In genomic region chr19:44748426-44749254, GRCh38 we compare ENCODE assay signal across 8 cellular contexts. TPM values are rescaled to one million over a fixed set of nuclear protein-coding genes. Genes with fewer than 3 reads are reported as not detected.
DNase-seq lines count a peak whose midpoint lies in the region; TF ChIP-seq lines count a peak whose summit lies in the region.

Gene BCL3 (plus strand): TSS chr19:44748708. CDS start chr19:44748791, 83 bp downstream.

- no peak for TF ChIP-seq CTCF in mesothelial cell of epicardium (IDR thresholded peaks at IDR 0.05; ENCODE audit: unreplicated experiment)

- no peaks in the 10 kb centered on the region for H3K79me2 ChIP-seq in Karpas-422 (ENCODE audit: low read length)

- H3K36me3 ChIP-seq in Karpas-422 (ENCODE audit: insufficient read depth, low read length), result no peaks in the 10 kb centered on the region
- H3K36me3 ChIP-seq in effector memory CD4-positive, alpha-beta T cell (ENCODE audit: control insufficient read depth, insufficient read depth, low read length), result peaks cover 5% of the 10 kb centered on the region

- H3K4me2 ChIP-seq in Karpas-422 (ENCODE audit: low read depth, low read length, poor library complexity, severe bottlenecking), result peak within 1 kb of the TSS; percentile 59

- H3K9me2 ChIP-seq in Karpas-422 (replicated peaks; ENCODE audit: insufficient read depth, low read length), result no peaks in the 10 kb centered on the region

- H3K4me1 Mint-ChIP-seq in mesothelial cell of epicardium, result peaks cover 40% of the 10 kb centered on the region

- H3K27me3 Mint-ChIP-seq in mesothelial cell of epicardium (ENCODE audit: low read depth), result peaks cover 4% of the 10 kb centered on the region

- H3K4me3 Mint-ChIP-seq in mesothelial cell of epicardium, result peak within 1 kb of the TSS; percentile 81

- no peaks in the 10 kb centered on the region for H3K9me3 ChIP-seq in Karpas-422 (ENCODE audit: low read length)
- no peaks in the 10 kb centered on the region for H3K9me3 ChIP-seq in effector memory CD4-positive, alpha-beta T cell (ENCODE audit: control insufficient read depth, low read length)

- H3K4me3 ChIP-seq in Karpas-422 (ENCODE audit: low read length), result peak within 1 kb of the TSS; percentile 34; the same call in 1 of the 2 replicates
- peak within 1 kb of the TSS; percentile 76 for H3K4me3 ChIP-seq in effector memory CD4-positive, alpha-beta T cell (ENCODE audit: insufficient read depth, low read depth, low read length, poor library complexity, severe bottlenecking)

- H2AFZ ChIP-seq in Karpas-422 (ENCODE audit: low read length), result no peak within 1 kb of the TSS

- peaks cover 19% of the 10 kb centered on the region for H3K4me1 ChIP-seq in Karpas-422 (ENCODE audit: low read length)
- peaks cover 46% of the 10 kb centered on the region for H3K4me1 ChIP-seq in effector memory CD4-positive, alpha-beta T cell (ENCODE audit: control insufficient read depth, insufficient read depth, low read length, poor library complexity, severe bottlenecking)

- no peak within 1 kb of the TSS for H3K27ac ChIP-seq in Karpas-422 (ENCODE audit: low read length)
- peak within 1 kb of the TSS; percentile 98 for H3K27ac ChIP-seq in effector memory CD4-positive, alpha-beta T cell (ENCODE audit: insufficient read depth, low read length, poor library complexity, severe bottlenecking)

- no peaks in the 10 kb centered on the region for H3K27me3 ChIP-seq in Karpas-422 (ENCODE audit: low read length)
- H3K27me3 ChIP-seq in effector memory CD4-positive, alpha-beta T cell (replicated peaks; ENCODE audit: control insufficient read depth, insufficient read depth, low read length, poor library complexity, severe bottlenecking), result no peaks in the 10 kb centered on the region

- H4K20me1 ChIP-seq in Karpas-422 (ENCODE audit: insufficient read depth, low read depth, low read length), result no peaks in the 10 kb centered on the region

- H3K27ac Mint-ChIP-seq in mesothelial cell of epicardium, result peak within 1 kb of the TSS; percentile 96

- peaks cover 3% of the 10 kb centered on the region for H3K36me3 Mint-ChIP-seq in mesothelial cell of epicardium

- DNase-seq in ACHN (peak; percentile 73), Karpas-422 (no peak), mesothelial cell of epicardium (ENCODE audit: low spot score in 2 of 2, unreplicated experiment in 2 of 2) (peak in 1 of 2 experiments; percentile 45), NCI-H1092 treated with DMSO at 0.1 percent for 48 hours (lab: John Stamatoyannopoulos, UW) (no peak)
- DNase-seq in activated CD4-positive, alpha-beta T cell treated with anti-CD3 and anti-CD28 coated beads, Interleukin-2, amount 50 U/mL, for 48 hours, result peak; percentile 73 to 78
- DNase-seq in effector memory CD4-positive, alpha-beta T cell, result peak; percentile 74 to 81 (median 80)
- DNase-seq in stimulated activated CD8-positive, alpha-beta memory T cell treated with anti-CD3 and anti-CD28 coated beads, Interleukin-7, amount 100 ng/mL, for 24 hours (ENCODE audit: low read depth), result peak; percentile 28

- in situ Hi-C loops in ACHN (cut with HindIII; ENCODE audit: low pct_ligation_motif_present, low pct_unique_long_range_greater_than_20kb, low sequenced_read_pairs), result no loop called here

- H3K9me3 Mint-ChIP-seq in mesothelial cell of epicardium, result no peaks in the 10 kb centered on the region

- TF ChIP-seq POLR2A in GM19099 (IDR thresholded peaks at IDR 0.05; ENCODE audit: extremely low read depth, insufficient read length, low read depth), result peak; percentile 63

- H3K9ac ChIP-seq in Karpas-422 (ENCODE audit: low read length), result peak within 1 kb of the TSS; percentile 37; the same call in 1 of the 2 replicates

RNA-seq across cellular contexts. Expression of gene BCL3, which starts in this region (rescaled TPM):
- total RNA-seq in Karpas-422 (2014; rRNA removed; shearing (Covaris generic); ENCODE audit: low replicate concordance), result 0.54 TPM in 1 of 2 replicates, not detected in the other
- 14.9 to 21.5 TPM (median 20.1 TPM) in 3 replicates for total RNA-seq in mesothelial cell of epicardium

Comparison
In these comparisons a context has a peak if more than half of its experiments do, and no peak if none do; other contexts are left out.
1. RNA of gene BCL3 (total RNA-seq): 14.9 to 21.5 TPM in mesothelial cell of epicardium; 0.54 TPM in Karpas-422; every median in the first group is over 10 times any median in the second.
2. DNase-seq: peak in ACHN (single experiment), activated CD4-positive, alpha-beta T cell treated with anti-CD3 and anti-CD28 coated beads, Interleukin-2, amount 50 U/mL, for 48 hours (2 of 2), effector memory CD4-positive, alpha-beta T cell (3 of 3) and stimulated activated CD8-positive, alpha-beta memory T cell treated with anti-CD3 and anti-CD28 coated beads, Interleukin-7, amount 100 ng/mL, for 24 hours (single experiment); none in Karpas-422 (single experiment) and NCI-H1092 treated with DMSO at 0.1 percent for 48 hours (single experiment).